In genomic region chr14:77800814-77801213, GRCh38 we compare ENCODE assay signal across 8 cellular contexts.
DNase-seq lines count a peak whose midpoint lies in the region; ATAC-seq and TF ChIP-seq lines count a peak whose summit lies in the region.

No MANE protein-coding gene starts in this region.

- H4K20me1 ChIP-seq in BLaER1 = no peaks in the 10 kb centered on the region

- no peaks in the 10 kb centered on the region for H3K36me3 Mint-ChIP-seq in nephron progenitor cell (ENCODE audit: low read depth)

- H3K4me1 ChIP-seq in BLaER1 = peaks cover 16% of the 10 kb centered on the region

- H3K27ac Mint-ChIP-seq in nephron progenitor cell = no peak overlapping the region

- no peaks in the 10 kb centered on the region for H3K27me3 ChIP-seq in BLaER1

- no peaks in the 10 kb centered on the region for H3K9me3 ChIP-seq in BLaER1

- peak overlapping the region; percentile 83 for H3K9ac ChIP-seq in BLaER1

- TF ChIP-seq CTCF in NB4 (IDR thresholded peaks at IDR 0.05; ENCODE audit: low read depth, low read length) = no peak
- no peak for TF ChIP-seq CTCF in coronary artery (IDR thresholded peaks at IDR 0.05)
- TF ChIP-seq CTCF in nephron progenitor cell (IDR thresholded peaks at IDR 0.05) = no peak

- no peak for TF ChIP-seq POLR2A in NB4 (IDR thresholded peaks at IDR 0.05; ENCODE audit: extremely low read depth, insufficient read length)

- peak overlapping the region; percentile 77 for H3K4me2 ChIP-seq in BLaER1

- peak overlapping the region; percentile 86 for H3K4me3 Mint-ChIP-seq in nephron progenitor cell

- ATAC-seq in GM21737 (IDR thresholded peaks at IDR 0.05; ENCODE audit: unreplicated experiment) (no peak), GM18870 (IDR thresholded peaks at IDR 0.05; ENCODE audit: unreplicated experiment) (no peak), GM18873 (IDR thresholded peaks at IDR 0.05; ENCODE audit: low FRiP score, unreplicated experiment) (no peak)

- H3K9me3 Mint-ChIP-seq in nephron progenitor cell = peaks cover 4% of the 10 kb centered on the region

- H3K4me3 ChIP-seq in BLaER1 = peak overlapping the region; percentile 85
- H3K4me3 ChIP-seq in NB4 (ENCODE audit: low read depth, low read length) = peak overlapping the region; percentile 73
- H3K4me3 ChIP-seq in coronary artery = peak overlapping the region; percentile 98

- no peaks in the 10 kb centered on the region for H3K36me3 ChIP-seq in BLaER1

- peaks cover 11% of the 10 kb centered on the region for H3K27me3 Mint-ChIP-seq in nephron progenitor cell (ENCODE audit: low read depth, poor library complexity)

- H3K27ac ChIP-seq in BLaER1 (peak overlapping the region; percentile 80), coronary artery (peak overlapping the region; percentile 67 to 96)

- H3K4me1 Mint-ChIP-seq in nephron progenitor cell = peaks cover 4% of the 10 kb centered on the region

- DNase-seq in NB4 (ENCODE audit: low read depth) (no peak), coronary artery (ENCODE audit: low spot score) (no peak), nephron progenitor cell (no peak), UCSD-AML1 (lab: John Stamatoyannopoulos, UW; ENCODE audit: unreplicated experiment) (no peak)
